9 cellular contexts compared by ENCODE assay signal in the genomic region with DNA sequence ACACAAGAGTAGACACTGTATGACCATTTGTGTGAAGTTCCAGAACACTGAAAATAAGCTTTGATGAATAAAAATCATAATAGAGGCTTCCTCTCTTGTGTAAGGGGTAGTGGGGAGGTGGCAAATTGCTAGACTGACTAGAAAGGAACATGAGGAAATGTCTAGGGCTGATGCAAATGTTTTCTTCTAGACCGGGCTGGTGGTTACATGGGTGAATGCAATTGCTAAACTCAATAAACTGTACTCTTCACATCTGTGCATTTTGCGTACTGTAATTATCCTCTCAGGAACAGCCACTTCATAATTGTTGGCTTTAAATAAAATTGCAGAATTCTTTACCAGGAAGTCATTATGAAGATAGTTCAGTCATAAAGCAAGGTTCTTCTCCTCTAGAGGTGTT. TPM values are rescaled to one million over a fixed set of nuclear protein-coding genes. Genes with fewer than 3 reads are reported as not detected.
DNase-seq lines count a peak whose midpoint lies in the region; ATAC-seq and TF ChIP-seq lines count a peak whose summit lies in the region.
"Had no signal": no experiment of that assay in that cellular context is flagged by ENCODE, and none has a peak within 500 bp of the region (broad histone marks: within the 10 kb centered on the region; RNA-seq: fewer than 3 reads in every experiment).

No MANE protein-coding gene starts in this region.

- TF ChIP-seq CTCF in breast epithelium (IDR thresholded peaks at IDR 0.05) = no peak

- H3K27me3 ChIP-seq in breast epithelium = no peaks in the 10 kb centered on the region

- no peak for TF ChIP-seq POLR2A in breast epithelium (IDR thresholded peaks at IDR 0.05)

- H3K4me1 ChIP-seq in breast epithelium = no peaks in the 10 kb centered on the region

- intact Hi-C loops in breast epithelium (cut with DNase I; ENCODE audit: low total_unique reads) = no loop called here

- H3K36me3 ChIP-seq in breast epithelium = no peaks in the 10 kb centered on the region

- ATAC-seq in GM18519 (IDR thresholded peaks at IDR 0.05; ENCODE audit: low FRiP score, unreplicated experiment) (peak; percentile 55), GM21515 (IDR thresholded peaks at IDR 0.05; ENCODE audit: unreplicated experiment) (peak; percentile 71), HG03378 (IDR thresholded peaks at IDR 0.05; ENCODE audit: unreplicated experiment) (peak; percentile 80), esophagus mucosa (peak; percentile 72)

- H3K4me3 ChIP-seq in breast epithelium = no peak overlapping the region

- DNase-seq in cerebellar cortex (ENCODE audit: low spot score) = no peak
- no peak for DNase-seq in breast epithelium (ENCODE audit: low spot score in 2 of 2)
- DNase-seq in GM03348 (ENCODE audit: low spot score) = no peak
- DNase-seq in NCI-H1694 (lab: John Stamatoyannopoulos, UW) = no peak
- DNase-seq: activated effector memory CD4-positive, alpha-beta T cell treated with Interleukin-2 at 50 U/mL for 16 hours had no signal

- no peaks in the 10 kb centered on the region for H3K9me3 ChIP-seq in breast epithelium

- no peak overlapping the region for H3K27ac ChIP-seq in breast epithelium

RNA-seq across cellular contexts. Expression of gene KBTBD7, which starts 5.2 kb away (rescaled TPM):
- 2.0 TPM for total RNA-seq in esophagus mucosa
- total RNA-seq in breast epithelium = 10 to 100 TPM in 1 of 3 donors, 1 to 10 TPM in 2; 5.4 to 15.5 (median 7.9) TPM
